ENCODE assay signal across 18 cellular contexts in the genomic region with DNA sequence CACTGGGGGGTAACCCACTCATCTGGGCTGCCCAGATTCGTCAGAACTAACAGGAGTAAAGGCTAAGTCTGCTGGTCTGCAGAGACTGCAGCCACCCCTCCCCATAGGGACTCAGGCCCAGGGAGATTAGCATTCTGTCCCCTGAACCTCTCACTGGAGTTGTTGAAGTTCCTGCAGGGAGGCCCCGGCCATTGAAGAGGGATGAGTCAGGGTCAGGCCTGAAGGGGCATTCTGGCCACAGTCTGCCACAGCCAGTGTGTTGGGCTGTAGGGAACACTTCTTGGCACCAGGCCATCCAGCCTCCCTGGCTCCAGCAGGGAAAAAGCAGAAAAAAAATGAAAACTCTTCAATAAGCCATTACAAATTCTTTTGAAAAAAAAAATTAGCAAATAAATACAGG. TPM values are rescaled to one million over a fixed set of nuclear protein-coding genes. Genes with fewer than 3 reads are reported as not detected.
DNase-seq lines count a peak whose midpoint lies in the region; ATAC-seq, FAIRE-seq and TF ChIP-seq lines count a peak whose summit lies in the region.
"Had no signal": no experiment of that assay in that cellular context is flagged by ENCODE, and none has a peak within 500 bp of the region (broad histone marks: within the 10 kb centered on the region; RNA-seq: fewer than 3 reads in every experiment).

No MANE protein-coding gene starts in this region.

- no peak overlapping the region for H3K4me3 ChIP-seq in HEK293 (ENCODE audit: low read depth, low read length)
- no peak overlapping the region for H3K4me3 ChIP-seq in adipocyte (ENCODE audit: low read length)
- no peak overlapping the region for H3K4me3 ChIP-seq in kidney (ENCODE audit: low read length in 2 of 2)
- H3K4me3 ChIP-seq: gastroesophageal sphincter, vagina had no signal

- no peak overlapping the region for H3K9ac ChIP-seq in adipocyte (ENCODE audit: low read length)
- no peak overlapping the region for H3K9ac ChIP-seq in kidney (ENCODE audit: low read length in 2 of 2)

- H3K27ac Mint-ChIP-seq in activated naive CD8-positive, alpha-beta T cell treated with anti-CD3 and anti-CD28 coated beads for 36 hours = no peak overlapping the region
- H3K27ac Mint-ChIP-seq in activated CD8-positive, alpha-beta T cell treated with anti-CD3 and anti-CD28 coated beads, Interleukin-2, amount 10 ng/mL, durations not matched to agents 7 days and 5 days = no peak overlapping the region
- H3K27ac Mint-ChIP-seq: activated T-cell treated with anti-CD3 and anti-CD28 coated beads, Interleukin-2, amount 50 U/mL, for 72 hours had no signal

- H3K9me3 ChIP-seq in HEK293 (ENCODE audit: control insufficient read depth, insufficient read depth, low read depth, low read length) (no peaks in the 10 kb centered on the region), adipocyte (ENCODE audit: control insufficient read depth, low read length) (peaks cover 7% of the 10 kb centered on the region), kidney (ENCODE audit: control insufficient read depth in 1 of 2, low read length in 2 of 2) (no peaks in the 10 kb centered on the region)
- H3K9me3 ChIP-seq: vagina had no signal

- ATAC-seq in activated CD8-positive, alpha-beta T cell treated with anti-CD3 and anti-CD28 coated beads, Interleukin-2, amount 10 ng/mL, durations not matched to agents 7 days and 5 days = no peak
- ATAC-seq: activated T-cell treated with anti-CD3 and anti-CD28 coated beads, Interleukin-2, amount 50 U/mL, for 72 hours; gastroesophageal sphincter had no signal

- H3K4me3 Mint-ChIP-seq in activated naive CD8-positive, alpha-beta T cell treated with anti-CD3 and anti-CD28 coated beads for 36 hours = no peak overlapping the region
- no peak overlapping the region for H3K4me3 Mint-ChIP-seq in activated CD8-positive, alpha-beta T cell treated with anti-CD3 and anti-CD28 coated beads, Interleukin-2, amount 10 ng/mL, durations not matched to agents 7 days and 5 days
- H3K4me3 Mint-ChIP-seq: activated T-cell treated with anti-CD3 and anti-CD28 coated beads, Interleukin-2, amount 50 U/mL, for 72 hours had no signal

- CTCF ChIA-PET in HEK293 (lab: Yijun Ruan, JAX) = no interaction called here
- CTCF ChIA-PET in activated CD8-positive, alpha-beta T cell treated with anti-CD3 and anti-CD28 coated beads, Interleukin-2, amount 10 ng/mL, durations not matched to agents 7 days and 5 days (lab: Charles Lee) = no interaction called here

- DNase-seq in COLO668 (lab: John Stamatoyannopoulos, UW; ENCODE audit: unreplicated experiment) (peak; percentile 57), adipocyte (ENCODE audit: low read depth) (peak; percentile 19), kidney (peak; percentile 71), GM12892 (ENCODE audit: insufficient read length) (no peak)
- no peak for DNase-seq in activated naive CD8-positive, alpha-beta T cell treated with anti-CD3 and anti-CD28 coated beads for 36 hours
- no peak for DNase-seq in activated CD8-positive, alpha-beta T cell treated with anti-CD3 and anti-CD28 coated beads, Interleukin-2, amount 10 ng/mL, durations not matched to agents 7 days and 5 days
- DNase-seq in activated naive CD4-positive, alpha-beta T cell (lab: John Stamatoyannopoulos, UW) = no peak
- DNase-seq: activated CD4-positive, alpha-beta T cell treated with anti-CD3 and anti-CD28 coated beads for 4 hours; activated T-cell treated with anti-CD3 and anti-CD28 coated beads, Interleukin-2, amount 50 U/mL, for 72 hours; DMS79 treated with DMSO at 0.1 percent for 48 hours; NCI-H2107; OCI-M1; stimulated activated CD4-positive, alpha-beta T cell treated with anti-CD3 and anti-CD28 coated beads, Interleukin-4, amount 100 ng/mL, for 1 hour; SW 1271 had no signal

- peaks cover 2% of the 10 kb centered on the region; the same call in 1 of the 2 replicates for H3K4me1 ChIP-seq in HEK293 (ENCODE audit: control insufficient read depth, insufficient read depth, low read length)
- H3K4me1 ChIP-seq in adipocyte (ENCODE audit: control insufficient read depth, insufficient read depth, low read length) = peaks cover 6% of the 10 kb centered on the region
- no peaks in the 10 kb centered on the region for H3K4me1 ChIP-seq in kidney (ENCODE audit: control insufficient read depth in 1 of 2, insufficient read depth in 1 of 2, low read depth in 1 of 2, low read length in 2 of 2)
- H3K4me1 ChIP-seq: gastroesophageal sphincter, vagina had no signal

- no peaks in the 10 kb centered on the region for H3K27me3 ChIP-seq in adipocyte (replicated peaks; ENCODE audit: control insufficient read depth, insufficient read depth, low read length)
- H3K27me3 ChIP-seq: gastroesophageal sphincter, vagina had no signal

- TF ChIP-seq POLR2A in GM12892 (IDR thresholded peaks at IDR 0.05; ENCODE audit: low read depth, low read length) = no peak

- FAIRE-seq in kidney (lab: Jason Lieb, UNC) = no peak
- FAIRE-seq in GM12892 (lab: Jason Lieb, UNC) = no peak
- FAIRE-seq: islet of Langerhans had no signal

- intact Hi-C loops in kidney (cut with DNase I) = no loop called here

- no peak for TF ChIP-seq CTCF in HEK293 (tag by site-specific recombination; IDR thresholded peaks at IDR 0.05)
- no peak for TF ChIP-seq CTCF in kidney (IDR thresholded peaks at IDR 0.05; ENCODE audit: borderline replicate concordance, extremely low read depth, insufficient read depth)

- peaks cover 8% of the 10 kb centered on the region for H3K4me1 Mint-ChIP-seq in activated naive CD8-positive, alpha-beta T cell treated with anti-CD3 and anti-CD28 coated beads for 36 hours
- peaks cover 20% of the 10 kb centered on the region for H3K4me1 Mint-ChIP-seq in activated CD8-positive, alpha-beta T cell treated with anti-CD3 and anti-CD28 coated beads, Interleukin-2, amount 10 ng/mL, durations not matched to agents 7 days and 5 days (ENCODE audit: low read depth)

- H3K27me3 Mint-ChIP-seq in activated naive CD8-positive, alpha-beta T cell treated with anti-CD3 and anti-CD28 coated beads for 36 hours = no peaks in the 10 kb centered on the region
- no peaks in the 10 kb centered on the region for H3K27me3 Mint-ChIP-seq in activated CD8-positive, alpha-beta T cell treated with anti-CD3 and anti-CD28 coated beads, Interleukin-2, amount 10 ng/mL, durations not matched to agents 7 days and 5 days (ENCODE audit: low read depth)

- H3K36me3 ChIP-seq in HEK293 (ENCODE audit: control insufficient read depth in 2 of 2, insufficient read depth in 1 of 2, low read length in 2 of 2) = no peaks in the 10 kb centered on the region
- no peaks in the 10 kb centered on the region for H3K36me3 ChIP-seq in adipocyte (ENCODE audit: control insufficient read depth, insufficient read depth, low read length, severe bottlenecking)
- H3K36me3 ChIP-seq in kidney (ENCODE audit: control insufficient read depth in 1 of 2, insufficient read depth in 2 of 2, low read length in 2 of 2) = no peaks in the 10 kb centered on the region
- H3K36me3 ChIP-seq: gastroesophageal sphincter, vagina had no signal

- POLR2A ChIA-PET in HEK293 (lab: Yijun Ruan, JAX) = no interaction called here
- POLR2A ChIA-PET in activated CD8-positive, alpha-beta T cell treated with anti-CD3 and anti-CD28 coated beads, Interleukin-2, amount 10 ng/mL, durations not matched to agents 7 days and 5 days (lab: Charles Lee) = no interaction called here

- peaks cover 49% of the 10 kb centered on the region for H3K36me3 Mint-ChIP-seq in activated naive CD8-positive, alpha-beta T cell treated with anti-CD3 and anti-CD28 coated beads for 36 hours
- H3K36me3 Mint-ChIP-seq in activated CD8-positive, alpha-beta T cell treated with anti-CD3 and anti-CD28 coated beads, Interleukin-2, amount 10 ng/mL, durations not matched to agents 7 days and 5 days (ENCODE audit: low read depth) = peaks cover 46% of the 10 kb centered on the region

- peaks cover 33% of the 10 kb centered on the region for H3K9me3 Mint-ChIP-seq in activated naive CD8-positive, alpha-beta T cell treated with anti-CD3 and anti-CD28 coated beads for 36 hours
- H3K9me3 Mint-ChIP-seq in activated CD8-positive, alpha-beta T cell treated with anti-CD3 and anti-CD28 coated beads, Interleukin-2, amount 10 ng/mL, durations not matched to agents 7 days and 5 days (ENCODE audit: insufficient read depth) = peaks cover 32% of the 10 kb centered on the region

- H3K27ac ChIP-seq in HEK293 (ENCODE audit: extremely low read depth, low read depth, low read length) (no peak overlapping the region), kidney (ENCODE audit: low read depth in 2 of 2, low read length in 2 of 2) (no peak overlapping the region)
- H3K27ac ChIP-seq: gastroesophageal sphincter, vagina had no signal

TF ChIP-seq in HEK293, 187 proteins besides CTCF, POLR2A, EP300 and RAD21 (continues in another document):
- TF ChIP-seq TRIM28 (IDR thresholded peaks at IDR 0.05; ENCODE audit: borderline replicate concordance, low read length) (no peak), ZNF341 (tag by site-specific recombination; IDR thresholded peaks at IDR 0.05; ENCODE audit: low read depth) (peak; percentile 48), ZNF585B (tag by site-specific recombination; IDR thresholded peaks at IDR 0.05) (peak; percentile 23; the same call in 1 of the 2 replicates), ZBTB48 (tag by site-specific recombination; IDR thresholded peaks at IDR 0.05) (peak; percentile 43; the same call in 1 of the 2 replicates)

RNA-seq across cellular contexts. Expression of a gene that starts 35.3 kb away (rescaled TPM):
- total RNA-seq in kidney = 5.2 TPM
- polyA plus RNA-seq in kidney (ENCODE audit: insufficient read depth, low read depth, low replicate concordance) = 0.75 TPM
- 100 to 1,000 TPM; 112 to 114 TPM for total RNA-seq in activated naive CD8-positive, alpha-beta T cell treated with anti-CD3 and anti-CD28 coated beads for 36 hours
- 100 to 1,000 TPM; 117 to 123 TPM for total RNA-seq in activated CD8-positive, alpha-beta T cell treated with anti-CD3 and anti-CD28 coated beads, Interleukin-2, amount 10 ng/mL, durations not matched to agents 7 days and 5 days
- not detected for polyA plus RNA-seq in GM12892 (2012; ENCODE audit: missing spikeins)

RNA-seq across cellular contexts. Expression of a gene that starts 46.8 kb away (rescaled TPM):
- total RNA-seq in kidney = 5.5 TPM
- polyA plus RNA-seq in kidney (ENCODE audit: insufficient read depth, low read depth, low replicate concordance) = 0.37 TPM
- 1 to 10 TPM; 2.0 to 2.6 TPM for total RNA-seq in activated naive CD8-positive, alpha-beta T cell treated with anti-CD3 and anti-CD28 coated beads for 36 hours
- 1 to 10 TPM; 7.6 to 8.8 TPM for total RNA-seq in activated CD8-positive, alpha-beta T cell treated with anti-CD3 and anti-CD28 coated beads, Interleukin-2, amount 10 ng/mL, durations not matched to agents 7 days and 5 days
- 0.08 TPM for polyA plus RNA-seq in GM12892 (2012; ENCODE audit: missing spikeins)

RNA-seq across cellular contexts. Expression of a gene that starts 55.1 kb away (rescaled TPM):
- 1.4 TPM for total RNA-seq in kidney
- polyA plus RNA-seq in kidney (ENCODE audit: insufficient read depth, low read depth, low replicate concordance) = not detected
- total RNA-seq in activated naive CD8-positive, alpha-beta T cell treated with anti-CD3 and anti-CD28 coated beads for 36 hours = 1 to 10 TPM; 2.4 TPM
- 1 to 10 TPM; 3.6 to 4.9 TPM for total RNA-seq in activated CD8-positive, alpha-beta T cell treated with anti-CD3 and anti-CD28 coated beads, Interleukin-2, amount 10 ng/mL, durations not matched to agents 7 days and 5 days
- not detected for polyA plus RNA-seq in GM12892 (2012; ENCODE audit: missing spikeins)
- total RNA-seq: vagina had no signal

Comparison
In these comparisons a context has a peak if more than half of its experiments do, and no peak if none do; other contexts are left out.
1. DNase-seq: peak in COLO668 (single experiment), adipocyte (single experiment) and kidney (single experiment); none in activated naive CD8-positive, alpha-beta T cell treated with anti-CD3 and anti-CD28 coated beads for 36 hours (single experiment), activated CD8-positive, alpha-beta T cell treated with anti-CD3 and anti-CD28 coated beads, Interleukin-2, amount 10 ng/mL, durations not matched to agents 7 days and 5 days (single experiment), activated naive CD4-positive, alpha-beta T cell (0 of 4) and GM12892 (single experiment).
2. RNA of a gene that starts 35.3 kb away (total RNA-seq): 117 to 123 TPM in activated CD8-positive, alpha-beta T cell treated with anti-CD3 and anti-CD28 coated beads, Interleukin-2, amount 10 ng/mL, durations not matched to agents 7 days and 5 days and 112 to 114 TPM in activated naive CD8-positive, alpha-beta T cell treated with anti-CD3 and anti-CD28 coated beads for 36 hours; 5.2 TPM in kidney (single experiment); every median in the first group is over 10 times any median in the second.